Comparison of ENCODE assay signal across 15 cellular contexts in the genomic region with DNA sequence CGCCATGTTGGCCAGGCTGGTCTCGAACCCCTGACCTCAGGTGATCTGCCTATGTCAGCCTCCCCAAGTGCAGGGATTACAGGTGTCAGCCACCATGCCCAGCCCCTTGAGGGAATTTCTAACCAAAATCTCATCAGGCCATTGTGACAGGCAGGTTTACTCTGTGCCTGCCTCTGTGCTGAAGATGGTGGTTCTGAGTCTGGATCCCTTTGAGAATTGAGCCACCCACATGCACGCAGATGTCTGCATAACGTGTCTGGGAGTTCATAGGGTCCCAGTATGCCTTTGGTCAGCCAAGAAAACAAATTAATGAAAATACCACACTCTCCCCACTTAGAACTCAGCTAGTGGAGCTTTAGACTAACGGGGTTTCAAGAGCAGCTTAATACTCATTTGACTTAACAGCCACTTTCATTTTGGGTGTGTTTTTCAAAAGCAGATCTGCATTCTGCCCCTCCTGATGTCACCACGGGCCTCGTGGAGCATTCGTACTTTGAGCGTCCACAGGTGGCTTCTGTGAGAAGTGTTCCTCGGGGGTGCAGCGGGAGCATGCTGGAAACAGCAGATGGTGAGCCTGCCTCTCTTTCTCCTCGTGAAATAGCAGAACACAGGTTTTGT. TPM values are rescaled to one million over a fixed set of nuclear protein-coding genes. Genes with fewer than 3 reads are reported as not detected.
DNase-seq lines count a peak whose midpoint lies in the region; ATAC-seq and TF ChIP-seq lines count a peak whose summit lies in the region.
"Had no signal": no experiment of that assay in that cellular context is flagged by ENCODE, and none has a peak within 500 bp of the region (broad histone marks: within the 10 kb centered on the region; RNA-seq: fewer than 3 reads in every experiment).

No MANE protein-coding gene starts in this region.

- no peak for DNase-seq in activated CD4-positive, CD25-positive, alpha-beta regulatory T cell treated with anti-CD3 and anti-CD28 coated beads, Interleukin-2, amount 50 U/mL, for 72 hours
- DNase-seq in naive B cell (no peak), uterus (no peak), thyroid gland (no peak)
- DNase-seq: 8988T, cortex of kidney, mesendoderm, NCI-H1105 treated with DMSO at 0.1 percent for 48 hours, NCI-H510A treated with DMSO at 0.1 percent for 48 hours, pancreas, trophoblast cell had no signal

- H3K36me3 ChIP-seq in uterus (no peaks in the 10 kb centered on the region), thyroid gland (peaks cover 6 to 21% of the 10 kb centered on the region in 2 donors)

- peak; percentile 8 to 15 for ATAC-seq in activated CD4-positive, CD25-positive, alpha-beta regulatory T cell treated with anti-CD3 and anti-CD28 coated beads, Interleukin-2, amount 50 U/mL, for 24 hours
- ATAC-seq in GM19395 (IDR thresholded peaks at IDR 0.05; ENCODE audit: unreplicated experiment) (peak; percentile 69), naive B cell (ENCODE audit: low read depth in 2 of 2) (no peak), HG02981 (IDR thresholded peaks at IDR 0.05; ENCODE audit: unreplicated experiment) (no peak)
- ATAC-seq: pancreas had no signal

- no peak overlapping the region for H3K27ac ChIP-seq in uterus
- no peak overlapping the region for H3K27ac ChIP-seq in thyroid gland
- H3K27ac ChIP-seq: pancreas had no signal

- no peaks in the 10 kb centered on the region for H3K4me1 ChIP-seq in uterus
- H3K4me1 ChIP-seq in thyroid gland = peaks cover 3 to 4% of the 10 kb centered on the region in 2 donors

- WGBS in thyroid gland, 2 donors = 92 to 93% methylated on average over 12 of the region's 12 CpGs

- H3K9me3 Mint-ChIP-seq in IgD-negative memory B cell (no peaks in the 10 kb centered on the region), naive B cell (no peaks in the 10 kb centered on the region)

- H3K27me3 ChIP-seq in uterus = no peaks in the 10 kb centered on the region
- H3K27me3 ChIP-seq in thyroid gland = no peaks in the 10 kb centered on the region
- H3K27me3 ChIP-seq: pancreas had no signal

- TF ChIP-seq CTCF in uterus (IDR thresholded peaks at IDR 0.05) (no peak), thyroid gland (IDR thresholded peaks at IDR 0.05) (no peak)

- TF ChIP-seq POLR2A in uterus (IDR thresholded peaks at IDR 0.05) (no peak), thyroid gland (IDR thresholded peaks at IDR 0.05) (no peak)

- H3K27me3 Mint-ChIP-seq in IgD-negative memory B cell (no peaks in the 10 kb centered on the region), naive B cell (no peaks in the 10 kb centered on the region)

- peak overlapping the region; percentile 50 to 82 (median 63) for H3K27ac Mint-ChIP-seq in IgD-negative memory B cell
- peak overlapping the region in 4 of 6 donors; percentile 19 to 83 (median 49) for H3K27ac Mint-ChIP-seq in naive B cell

- H3K9me3 ChIP-seq in uterus = no peaks in the 10 kb centered on the region
- no peaks in the 10 kb centered on the region for H3K9me3 ChIP-seq in thyroid gland
- H3K9me3 ChIP-seq: pancreas had no signal

- intact Hi-C loops in uterus (cut with DNase I; ENCODE audit: low total_unique reads) = no loop called here
- intact Hi-C loops in thyroid gland (cut with DNase I) = no loop called here

- no peak overlapping the region for H3K4me3 ChIP-seq in uterus
- H3K4me3 ChIP-seq in thyroid gland (replicated peaks in 1 of 3) = no peak overlapping the region
- H3K4me3 ChIP-seq: pancreas had no signal

- peak overlapping the region in 3 of 4 donors; percentile 58 to 80 (median 63) for H3K4me3 Mint-ChIP-seq in IgD-negative memory B cell
- H3K4me3 Mint-ChIP-seq in naive B cell = peak overlapping the region in 2 of 8 donors; percentile 27 to 41

- H3K36me3 Mint-ChIP-seq in IgD-negative memory B cell (peaks cover 15% of the 10 kb centered on the region), naive B cell (peaks cover 4 to 13% of the 10 kb centered on the region in 2 donors)

- peaks cover 27 to 37% (median 34%) of the 10 kb centered on the region in 3 donors for H3K4me1 Mint-ChIP-seq in IgD-negative memory B cell
- peaks cover 7 to 35% (median 19%) of the 10 kb centered on the region in 3 donors for H3K4me1 Mint-ChIP-seq in naive B cell

RNA-seq across cellular contexts. Expression of gene DIP2A, which starts 45.3 kb away (rescaled TPM):
- polyA plus RNA-seq in IgD-negative memory B cell (7.6 TPM), naive B cell (ENCODE audit: low read depth in 6 of 6) (10 to 100 TPM in 1 of 6 donors, 1 to 10 TPM in 4, under 1 TPM in 1; 0.34 to 12.4 (median 7.3) TPM)
- total RNA-seq in uterus (10 to 100 TPM; 51.0 to 56.3 (median 51.6) TPM), thyroid gland (10 to 100 TPM; 35.1 to 56.3 (median 42.9) TPM)

Comparison
In these comparisons a context has a peak if more than half of its experiments do, and no peak if none do; other contexts are left out.
1. ATAC-seq: peak in activated CD4-positive, CD25-positive, alpha-beta regulatory T cell treated with anti-CD3 and anti-CD28 coated beads, Interleukin-2, amount 50 U/mL, for 24 hours (2 of 2) and GM19395 (single experiment); none in naive B cell (0 of 2) and HG02981 (single experiment).